1 cellular context compared by ENCODE assay signal in the genomic region with DNA sequence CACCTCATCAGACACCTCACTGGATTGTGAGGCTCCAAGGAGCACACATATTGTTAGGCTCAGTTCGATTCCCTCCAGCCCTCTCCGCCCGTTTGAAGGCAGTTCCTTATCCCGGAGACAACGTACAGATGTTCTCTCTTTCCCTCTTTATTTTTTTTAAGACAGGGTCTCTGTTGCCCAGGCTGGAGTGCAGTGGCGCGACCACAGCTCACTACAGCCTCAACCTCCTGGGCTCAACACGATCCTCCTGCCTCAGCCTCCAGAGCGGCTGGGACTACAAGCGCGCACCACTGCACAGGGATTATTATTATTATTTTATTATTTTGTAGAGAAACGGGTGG.
TF ChIP-seq lines count a peak whose summit lies in the region.

No MANE protein-coding gene starts in this region.

TF ChIP-seq in IMR-90, 13 proteins besides CTCF, POLR2A, EP300 and RAD21:
- TF ChIP-seq CHD1 (IDR thresholded peaks at IDR 0.05; ENCODE audit: low read depth, low read length) (no peak), MAFK (IDR thresholded peaks at IDR 0.05; ENCODE audit: low read depth, low read length) (no peak), SMC3 (IDR thresholded peaks at IDR 0.05; ENCODE audit: low read depth, low read length) (no peak), NFE2L2 (IDR thresholded peaks at IDR 0.05; ENCODE audit: low read depth, low read length) (no peak), RCOR1 (IDR thresholded peaks at IDR 0.05; ENCODE audit: insufficient replicate concordance, low read length) (no peak), MAZ (IDR thresholded peaks at IDR 0.05; ENCODE audit: borderline replicate concordance, low read depth, low read length) (no peak), FOS (IDR thresholded peaks at IDR 0.05; ENCODE audit: low read depth, low read length) (no peak), CEBPB (IDR thresholded peaks at IDR 0.05; ENCODE audit: low read depth, low read length) (no peak)
- TF ChIP-seq, protein P1, sequence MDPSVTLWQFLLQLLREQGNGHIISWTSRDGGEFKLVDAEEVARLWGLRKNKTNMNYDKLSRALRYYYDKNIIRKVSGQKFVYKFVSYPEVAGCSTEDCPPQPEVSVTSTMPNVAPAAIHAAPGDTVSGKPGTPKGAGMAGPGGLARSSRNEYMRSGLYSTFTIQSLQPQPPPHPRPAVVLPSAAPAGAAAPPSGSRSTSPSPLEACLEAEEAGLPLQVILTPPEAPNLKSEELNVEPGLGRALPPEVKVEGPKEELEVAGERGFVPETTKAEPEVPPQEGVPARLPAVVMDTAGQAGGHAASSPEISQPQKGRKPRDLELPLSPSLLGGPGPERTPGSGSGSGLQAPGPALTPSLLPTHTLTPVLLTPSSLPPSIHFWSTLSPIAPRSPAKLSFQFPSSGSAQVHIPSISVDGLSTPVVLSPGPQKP (IDR thresholded peaks at IDR 0.05; ENCODE audit: borderline replicate concordance, low read depth, low read length) = no peak
- TF ChIP-seq, protein P2, sequence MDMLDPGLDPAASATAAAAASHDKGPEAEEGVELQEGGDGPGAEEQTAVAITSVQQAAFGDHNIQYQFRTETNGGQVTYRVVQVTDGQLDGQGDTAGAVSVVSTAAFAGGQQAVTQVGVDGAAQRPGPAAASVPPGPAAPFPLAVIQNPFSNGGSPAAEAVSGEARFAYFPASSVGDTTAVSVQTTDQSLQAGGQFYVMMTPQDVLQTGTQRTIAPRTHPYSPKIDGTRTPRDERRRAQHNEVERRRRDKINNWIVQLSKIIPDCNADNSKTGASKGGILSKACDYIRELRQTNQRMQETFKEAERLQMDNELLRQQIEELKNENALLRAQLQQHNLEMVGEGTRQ (IDR thresholded peaks at IDR 0.05; ENCODE audit: low read depth, low read length) = no peak
